Comparison of ENCODE assay signal across 1 cellular context in genomic region chr1:19209439-19209989, GRCh38.
TF ChIP-seq lines count a peak whose summit lies in the region.

No MANE protein-coding gene starts in this region.

TF ChIP-seq in K562, 482 proteins besides CTCF, POLR2A, EP300 and RAD21 (continued from another document):
- TF ChIP-seq CHD7 (IDR thresholded peaks at IDR 0.05; ENCODE audit: low read depth, low read length) (no peak), CEBPZ (IDR thresholded peaks at IDR 0.05; ENCODE audit: borderline replicate concordance, low read depth, low read length) (no peak), AFF4 (CRISPR knock-in tag; IDR thresholded peaks at IDR 0.05) (0 out of 2 replicates have a peak, but pooled peaks have one; percentile 37), TAF9B (IDR thresholded peaks at IDR 0.05; ENCODE audit: partially characterized antibody) (peak; percentile 33), RBM34 (IDR thresholded peaks at IDR 0.05; ENCODE audit: borderline replicate concordance, insufficient read depth, low read length) (no peak), PRDM10 (IDR thresholded peaks at IDR 0.05; ENCODE audit: partially characterized antibody) (peak; percentile 94), ZNF23 (CRISPR knock-in tag; IDR thresholded peaks at IDR 0.05) (no peak), POLR2AphosphoS5 (IDR thresholded peaks at IDR 0.05; ENCODE audit: control insufficient read depth, insufficient read depth, low read depth, low read length) (0 out of 2 replicates have a peak, but pooled peaks have one; percentile 60), ZBTB34 (CRISPR knock-in tag; IDR thresholded peaks at IDR 0.05) (peak; percentile 36; the same call in 1 of the 2 replicates), ZNF75A (CRISPR knock-in tag; IDR thresholded peaks at IDR 0.05) (no peak), ZNF316 (IDR thresholded peaks at IDR 0.05) (peak; percentile 93), ZNF707 (CRISPR knock-in tag; conservative IDR thresholded peaks at IDR 0.05) (0 out of 2 replicates have a peak, but pooled peaks have one; percentile 33), RCOR1 (IDR thresholded peaks at IDR 0.05; ENCODE audit: borderline replicate concordance in 1 of 2, low read depth in 2 of 2, low read length in 2 of 2) (0 out of 4 replicates have a peak, but pooled peaks of 1 of the 2 experiments have one; percentile 8)
